Comparison of ENCODE assay signal across 18 cellular contexts in the genomic region with DNA sequence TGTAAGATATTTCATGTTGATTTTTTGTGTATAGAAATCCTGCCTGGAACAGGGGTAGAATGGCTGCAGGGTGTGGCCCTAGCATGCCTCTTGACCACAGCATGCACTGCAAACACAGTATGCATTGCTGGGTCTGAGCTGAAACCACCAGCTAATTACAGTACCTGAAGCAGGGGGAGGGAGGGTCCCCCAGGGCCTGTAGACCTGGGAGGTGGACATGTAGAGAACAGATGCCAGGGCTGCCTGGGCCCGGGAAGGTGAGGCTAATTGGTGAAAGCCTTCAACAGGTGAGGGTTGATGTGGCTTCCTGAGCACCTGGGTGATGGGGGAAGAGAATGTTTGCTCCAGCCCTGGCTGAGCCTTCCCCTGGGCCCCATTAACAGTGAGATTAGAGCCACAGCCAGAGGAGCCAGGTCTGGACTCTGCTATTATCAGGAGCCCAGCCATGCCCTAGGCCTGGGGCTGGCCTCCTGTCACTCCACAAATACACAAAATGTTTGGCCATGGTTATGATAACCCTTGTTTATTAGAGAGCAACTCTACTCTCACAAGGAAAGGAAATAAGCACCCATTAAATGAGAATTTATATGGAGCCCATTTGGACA.
"Had no signal": no experiment of that assay in that cellular context is flagged by ENCODE, and none has a peak within 500 bp of the region (broad histone marks: within the 10 kb centered on the region; RNA-seq: fewer than 3 reads in every experiment).

No MANE protein-coding gene starts in this region.

- H3K9me3 ChIP-seq: esophagus muscularis mucosa, gastroesophageal sphincter, heart left ventricle, left ventricle myocardium inferior, prostate gland, right atrium auricular region, transverse colon, uterus had no signal

- H3K27me3 Mint-ChIP-seq: stimulated activated naive CD8-positive, alpha-beta T cell treated with anti-CD3 and anti-CD28 coated beads, Interleukin-15, Interleukin-2, amounts not matched to agents 100 ng/mL and 50 ng/mL, for 24 hours had no signal

- H3K27ac ChIP-seq: esophagus muscularis mucosa, gastroesophageal sphincter, heart left ventricle, left ventricle myocardium inferior, prostate gland, right atrium auricular region, transverse colon, uterus had no signal

- H3K4me3 Mint-ChIP-seq: activated CD4-positive, alpha-beta T cell treated with anti-CD3 and anti-CD28 coated beads, Interleukin-2, amount 10 ng/mL, durations not matched to agents 7 days and 5 days; activated CD8-positive, alpha-beta T cell treated with anti-CD3 and anti-CD28 coated beads, Interleukin-2, amount 10 ng/mL, durations not matched to agents 7 days and 5 days; activated naive CD4-positive, alpha-beta T cell treated with anti-CD3 and anti-CD28 coated beads, Interleukin-2, amount 10 ng/mL, durations not matched to agents 7 days and 5 days; activated T-cell treated with anti-CD3 and anti-CD28 coated beads, Interleukin-2, amount 50 U/mL, for 4 hours; dendritic cell treated with granulocyte-macrophage colony-stimulating factor and Interleukin-4, amounts not matched to agents 40 ng/mL and 50 ng/mL, for 4 days; memory B cell; stimulated activated naive CD8-positive, alpha-beta T cell treated with anti-CD3 and anti-CD28 coated beads, Interleukin-15, Interleukin-2, amounts not matched to agents 100 ng/mL and 50 ng/mL, for 24 hours had no signal

- H3K4me3 ChIP-seq: esophagus muscularis mucosa, gastroesophageal sphincter, heart left ventricle, left ventricle myocardium inferior, prostate gland, right atrium auricular region, transverse colon, uterus had no signal

- H3K27me3 ChIP-seq: esophagus muscularis mucosa, gastroesophageal sphincter, heart left ventricle, right atrium auricular region, transverse colon, uterus had no signal

- H3K27ac Mint-ChIP-seq: activated CD4-positive, alpha-beta T cell treated with anti-CD3 and anti-CD28 coated beads, Interleukin-2, amount 10 ng/mL, durations not matched to agents 7 days and 5 days; activated naive CD4-positive, alpha-beta T cell treated with anti-CD3 and anti-CD28 coated beads, Interleukin-2, amount 10 ng/mL, durations not matched to agents 7 days and 5 days; dendritic cell treated with granulocyte-macrophage colony-stimulating factor and Interleukin-4, amounts not matched to agents 40 ng/mL and 50 ng/mL, for 4 days; memory B cell; stimulated activated naive CD8-positive, alpha-beta T cell treated with anti-CD3 and anti-CD28 coated beads, Interleukin-15, Interleukin-2, amounts not matched to agents 100 ng/mL and 50 ng/mL, for 24 hours had no signal

- H3K9me3 Mint-ChIP-seq: activated T-cell treated with anti-CD3 and anti-CD28 coated beads, Interleukin-2, amount 50 U/mL, for 4 hours; dendritic cell treated with granulocyte-macrophage colony-stimulating factor and Interleukin-4, amounts not matched to agents 40 ng/mL and 50 ng/mL, for 4 days; memory B cell; stimulated activated naive CD8-positive, alpha-beta T cell treated with anti-CD3 and anti-CD28 coated beads, Interleukin-15, Interleukin-2, amounts not matched to agents 100 ng/mL and 50 ng/mL, for 24 hours had no signal

- H3K36me3 ChIP-seq: esophagus muscularis mucosa, gastroesophageal sphincter, heart left ventricle, left ventricle myocardium inferior, prostate gland, right atrium auricular region, transverse colon, uterus had no signal

- DNase-seq: activated CD4-positive, alpha-beta T cell treated with anti-CD3 and anti-CD28 coated beads, Interleukin-2, amount 10 ng/mL, durations not matched to agents 7 days and 5 days; activated CD8-positive, alpha-beta T cell treated with anti-CD3 and anti-CD28 coated beads, Interleukin-2, amount 10 ng/mL, durations not matched to agents 7 days and 5 days; activated effector memory CD4-positive, alpha-beta T cell treated with Interleukin-2 at 50 U/mL for 16 hours; activated naive CD4-positive, alpha-beta T cell treated with anti-CD3 and anti-CD28 coated beads, Interleukin-2, amount 10 ng/mL, durations not matched to agents 7 days and 5 days; activated T-cell treated with anti-CD3 and anti-CD28 coated beads, Interleukin-2, amount 50 U/mL, for 4 hours; effector CD8-positive, alpha-beta T cell; heart left ventricle; kidney glomerular epithelial cell; left ventricle myocardium inferior; transverse colon; uterus had no signal

- H3K4me1 Mint-ChIP-seq: memory B cell had no signal

- H3K36me3 Mint-ChIP-seq: memory B cell had no signal

- H3K4me1 ChIP-seq: prostate gland, right atrium auricular region, transverse colon, uterus had no signal
